14 cellular contexts compared by ENCODE assay signal in the genomic region with DNA sequence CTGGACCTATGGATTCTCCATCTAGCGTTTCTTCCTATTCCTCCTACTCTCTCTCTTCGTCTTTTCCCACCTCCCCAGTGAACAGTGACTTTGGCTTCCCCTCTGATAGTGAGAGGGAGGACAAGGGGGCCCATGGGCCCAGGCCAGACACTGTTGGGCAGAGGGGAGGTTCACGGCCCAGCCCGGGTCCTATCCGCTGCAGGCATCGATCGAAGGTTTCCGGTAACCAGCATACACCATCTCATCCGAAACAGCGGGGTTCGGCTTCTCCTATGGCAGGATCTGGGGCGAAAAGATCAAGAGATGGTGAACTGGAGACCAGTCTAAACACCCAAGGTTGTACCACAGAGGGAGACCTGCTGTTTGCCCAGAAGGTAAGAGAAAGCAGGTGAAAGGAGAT. TPM values are rescaled to one million over a fixed set of nuclear protein-coding genes. Genes with fewer than 3 reads are reported as not detected.
DNase-seq lines count a peak whose midpoint lies in the region; ATAC-seq, FAIRE-seq and TF ChIP-seq lines count a peak whose summit lies in the region.
"Had no signal": no experiment of that assay in that cellular context is flagged by ENCODE, and none has a peak within 500 bp of the region (broad histone marks: within the 10 kb centered on the region; RNA-seq: fewer than 3 reads in every experiment).

No MANE protein-coding gene starts in this region.

- no peak for TF ChIP-seq EP300 in suprapubic skin (IDR thresholded peaks at IDR 0.05)

- peaks cover 3% of the 10 kb centered on the region for H3K36me3 Mint-ChIP-seq in activated T-cell treated with anti-CD3 and anti-CD28 coated beads, Interleukin-2, amount 50 U/mL, for 24 hours (ENCODE audit: low read depth)
- H3K36me3 Mint-ChIP-seq in astrocyte (ENCODE audit: low read depth, unreplicated experiment) = peaks cover 9% of the 10 kb centered on the region

- H3K4me1 Mint-ChIP-seq in activated T-cell treated with anti-CD3 and anti-CD28 coated beads, Interleukin-2, amount 50 U/mL, for 24 hours (ENCODE audit: low read depth) = peaks cover 31% of the 10 kb centered on the region
- peaks cover 8% of the 10 kb centered on the region for H3K4me1 Mint-ChIP-seq in astrocyte (ENCODE audit: low read depth, unreplicated experiment)

- ATAC-seq in HG02885 (IDR thresholded peaks at IDR 0.05; ENCODE audit: poor library complexity, unreplicated experiment) = no peak
- ATAC-seq: HCT116 had no signal

- H3K27ac ChIP-seq in astrocyte (ENCODE audit: low read depth, low read length) = no peak overlapping the region
- H3K27ac ChIP-seq in layer of hippocampus (ENCODE audit: low read depth, low read length) = peak overlapping the region; percentile 82
- peak overlapping the region; percentile 98 for H3K27ac ChIP-seq in suprapubic skin
- H3K27ac ChIP-seq: BLaER1 treated with 17β-estradiol and CSF1 and Interleukin-3, amounts not matched to agents 10 nM and 100 nM had no signal

- peaks cover 7% of the 10 kb centered on the region for H3K27me3 Mint-ChIP-seq in activated T-cell treated with anti-CD3 and anti-CD28 coated beads, Interleukin-2, amount 50 U/mL, for 24 hours
- H3K27me3 Mint-ChIP-seq in astrocyte (ENCODE audit: low read depth, unreplicated experiment) = peaks cover 4% of the 10 kb centered on the region

- peaks cover 6% of the 10 kb centered on the region for H3K9me3 Mint-ChIP-seq in activated T-cell treated with anti-CD3 and anti-CD28 coated beads, Interleukin-2, amount 50 U/mL, for 24 hours
- peaks cover 2% of the 10 kb centered on the region for H3K9me3 Mint-ChIP-seq in astrocyte (ENCODE audit: unreplicated experiment)

- no peaks in the 10 kb centered on the region for H3K9me3 ChIP-seq in astrocyte (ENCODE audit: insufficient read depth, low read depth, low read length)
- H3K9me3 ChIP-seq in suprapubic skin = no peaks in the 10 kb centered on the region

- peak overlapping the region; percentile 69 for H3K4me3 Mint-ChIP-seq in activated T-cell treated with anti-CD3 and anti-CD28 coated beads, Interleukin-2, amount 50 U/mL, for 24 hours
- H3K4me3 Mint-ChIP-seq in astrocyte (ENCODE audit: unreplicated experiment) = peak overlapping the region; percentile 95

- peaks cover 19% of the 10 kb centered on the region for H3K4me1 ChIP-seq in astrocyte (ENCODE audit: insufficient read depth, low read length)
- H3K4me1 ChIP-seq in suprapubic skin = peaks cover 29% of the 10 kb centered on the region

- WGBS in suprapubic skin = 81% methylated on average over 12 of the region's 12 CpGs

- TF ChIP-seq CTCF in astrocyte (IDR thresholded peaks at IDR 0.05; ENCODE audit: insufficient read depth, low read depth, low read length) = no peak
- TF ChIP-seq CTCF in suprapubic skin (IDR thresholded peaks at IDR 0.05) = no peak

- peak overlapping the region; percentile 99 for H3K4me2 ChIP-seq in astrocyte (ENCODE audit: low read length)
- H3K4me2 ChIP-seq: BLaER1 treated with 17β-estradiol and CSF1 and Interleukin-3, amounts not matched to agents 10 nM and 100 nM had no signal

- peak overlapping the region; percentile 80 for H3K9ac ChIP-seq in astrocyte (ENCODE audit: low read length)
- H3K9ac ChIP-seq: BLaER1 treated with 17β-estradiol and CSF1 and Interleukin-3, amounts not matched to agents 10 nM and 100 nM had no signal

- H3K36me3 ChIP-seq in astrocyte (ENCODE audit: insufficient read depth, low read length) = no peaks in the 10 kb centered on the region
- peaks cover 28% of the 10 kb centered on the region for H3K36me3 ChIP-seq in suprapubic skin
- H3K36me3 ChIP-seq: BLaER1 treated with 17β-estradiol and CSF1 and Interleukin-3, amounts not matched to agents 10 nM and 100 nM had no signal

- no peak overlapping the region for H3K27ac Mint-ChIP-seq in activated T-cell treated with anti-CD3 and anti-CD28 coated beads, Interleukin-2, amount 50 U/mL, for 24 hours
- H3K27ac Mint-ChIP-seq in astrocyte (ENCODE audit: unreplicated experiment) = no peak overlapping the region

- H3K4me3 ChIP-seq in astrocyte (ENCODE audit: insufficient read depth, low read depth, low read length) (peak overlapping the region; percentile 74), suprapubic skin (peak overlapping the region; percentile 48)
- H3K4me3 ChIP-seq: BLaER1 treated with 17β-estradiol and CSF1 and Interleukin-3, amounts not matched to agents 10 nM and 100 nM had no signal

- H3K79me2 ChIP-seq in astrocyte (ENCODE audit: insufficient read depth, low read length) = no peaks in the 10 kb centered on the region

- TF ChIP-seq POLR2A in suprapubic skin (IDR thresholded peaks at IDR 0.05) = no peak

- no peak for DNase-seq in activated T-cell treated with anti-CD3 and anti-CD28 coated beads, Interleukin-2, amount 50 U/mL, for 24 hours
- DNase-seq in activated T-cell treated with anti-CD3 and anti-CD28 coated beads, Interleukin-2, amount 50 U/mL, for 1 hour = no peak
- DNase-seq in astrocyte (ENCODE audit: low read depth) (no peak), suprapubic skin (ENCODE audit: low spot score in 2 of 2) (no peak), hypothalamus (lab: John Stamatoyannopoulos, UW) (no peak)
- no peak for DNase-seq in stimulated activated naive CD4-positive, alpha-beta T cell (lab: John Stamatoyannopoulos, UW)
- DNase-seq: central memory CD4-positive, alpha-beta T cell; stimulated activated CD4-positive, alpha-beta T cell treated with anti-CD3 and anti-CD28 coated beads, Interleukin-4, amount 100 ng/mL, for 24 hours had no signal

- FAIRE-seq in astrocyte (lab: Jason Lieb, UNC) = no peak
- FAIRE-seq: HTR-8/SVneo, islet of Langerhans had no signal

- no peaks in the 10 kb centered on the region for H3K27me3 ChIP-seq in astrocyte (ENCODE audit: insufficient read depth, low read length)
- no peaks in the 10 kb centered on the region for H3K27me3 ChIP-seq in layer of hippocampus (ENCODE audit: control insufficient read depth, insufficient read depth, low read length)
- H3K27me3 ChIP-seq in suprapubic skin = no peaks in the 10 kb centered on the region

- no peaks in the 10 kb centered on the region for H4K20me1 ChIP-seq in astrocyte (ENCODE audit: insufficient read depth, low read length)
- H4K20me1 ChIP-seq: BLaER1 treated with 17β-estradiol and CSF1 and Interleukin-3, amounts not matched to agents 10 nM and 100 nM had no signal

- peak overlapping the region; percentile 96 for H2AFZ ChIP-seq in astrocyte (ENCODE audit: low read depth, low read length)

RNA-seq across cellular contexts. Expression of a gene that starts 0.9 kb away (rescaled TPM):
- total RNA-seq in astrocyte (4.8 and 6.3 TPM in 2 replicates), suprapubic skin (10 to 100 TPM; 15.8 to 37.4 (median 28.1) TPM)

RNA-seq across cellular contexts. Expression of a gene that starts 10.4 kb away (rescaled TPM):
- total RNA-seq in astrocyte = 63.7 and 65.0 TPM in 2 replicates
- 10 to 100 TPM; 30.6 to 44.1 (median 38.2) TPM for total RNA-seq in suprapubic skin

RNA-seq across cellular contexts. Expression of a gene that starts 10.7 kb away (rescaled TPM):
- total RNA-seq in astrocyte = 7.9 and 9.6 TPM in 2 replicates
- 10 to 100 TPM in 1 of 4 donors, 1 to 10 TPM in 2, under 1 TPM in 1; 0.96 to 16.0 (median 1.5) TPM for total RNA-seq in suprapubic skin

RNA-seq across cellular contexts. Expression of a gene that starts 14.4 kb away (rescaled TPM):
- total RNA-seq in astrocyte (99.9 and 100 TPM in 2 replicates), suprapubic skin (100 to 1,000 TPM in 3 of 4 donors, 10 to 100 TPM in 1; 92.5 to 141 (median 125) TPM)

RNA-seq across cellular contexts. Expression of a gene that starts 25.7 kb away (rescaled TPM):
- total RNA-seq in astrocyte = 1.2 TPM in 2 replicates
- 1 to 10 TPM in 2 of 4 donors, under 1 TPM in 2; 0.64 to 2.8 (median 1.1) TPM for total RNA-seq in suprapubic skin
